ENCODE assay signal across 1 cellular context in the genomic region with DNA sequence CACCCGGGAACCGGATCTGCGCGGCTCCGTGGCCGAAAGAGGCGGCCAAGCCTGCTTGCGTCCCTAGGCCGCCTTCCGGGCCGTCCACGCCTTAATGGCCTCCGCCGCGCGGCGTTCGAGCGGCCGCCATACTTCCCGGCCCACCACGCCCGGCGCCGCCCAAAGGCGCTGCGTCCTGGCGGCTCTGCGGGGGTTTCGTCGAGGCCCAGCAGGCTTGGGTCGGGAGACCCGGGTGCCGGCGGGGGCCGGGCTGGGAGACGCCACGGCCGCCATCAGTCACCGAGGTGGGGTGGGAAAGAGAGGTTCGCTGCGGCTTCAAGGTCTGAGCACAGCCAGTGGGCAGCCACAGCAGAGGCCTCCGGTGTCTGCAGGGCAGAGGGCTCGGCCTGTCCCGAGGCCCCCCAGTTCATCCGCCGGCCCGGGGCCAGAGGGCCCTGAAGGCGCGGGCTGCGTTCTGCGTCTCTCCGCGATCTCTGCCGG.
TF ChIP-seq lines count a peak whose summit lies in the region.

No MANE protein-coding gene starts in this region.

TF ChIP-seq in GM23338, 12 proteins besides CTCF, POLR2A, EP300 and RAD21 (continued from another document):
- TF ChIP-seq, protein P1, sequence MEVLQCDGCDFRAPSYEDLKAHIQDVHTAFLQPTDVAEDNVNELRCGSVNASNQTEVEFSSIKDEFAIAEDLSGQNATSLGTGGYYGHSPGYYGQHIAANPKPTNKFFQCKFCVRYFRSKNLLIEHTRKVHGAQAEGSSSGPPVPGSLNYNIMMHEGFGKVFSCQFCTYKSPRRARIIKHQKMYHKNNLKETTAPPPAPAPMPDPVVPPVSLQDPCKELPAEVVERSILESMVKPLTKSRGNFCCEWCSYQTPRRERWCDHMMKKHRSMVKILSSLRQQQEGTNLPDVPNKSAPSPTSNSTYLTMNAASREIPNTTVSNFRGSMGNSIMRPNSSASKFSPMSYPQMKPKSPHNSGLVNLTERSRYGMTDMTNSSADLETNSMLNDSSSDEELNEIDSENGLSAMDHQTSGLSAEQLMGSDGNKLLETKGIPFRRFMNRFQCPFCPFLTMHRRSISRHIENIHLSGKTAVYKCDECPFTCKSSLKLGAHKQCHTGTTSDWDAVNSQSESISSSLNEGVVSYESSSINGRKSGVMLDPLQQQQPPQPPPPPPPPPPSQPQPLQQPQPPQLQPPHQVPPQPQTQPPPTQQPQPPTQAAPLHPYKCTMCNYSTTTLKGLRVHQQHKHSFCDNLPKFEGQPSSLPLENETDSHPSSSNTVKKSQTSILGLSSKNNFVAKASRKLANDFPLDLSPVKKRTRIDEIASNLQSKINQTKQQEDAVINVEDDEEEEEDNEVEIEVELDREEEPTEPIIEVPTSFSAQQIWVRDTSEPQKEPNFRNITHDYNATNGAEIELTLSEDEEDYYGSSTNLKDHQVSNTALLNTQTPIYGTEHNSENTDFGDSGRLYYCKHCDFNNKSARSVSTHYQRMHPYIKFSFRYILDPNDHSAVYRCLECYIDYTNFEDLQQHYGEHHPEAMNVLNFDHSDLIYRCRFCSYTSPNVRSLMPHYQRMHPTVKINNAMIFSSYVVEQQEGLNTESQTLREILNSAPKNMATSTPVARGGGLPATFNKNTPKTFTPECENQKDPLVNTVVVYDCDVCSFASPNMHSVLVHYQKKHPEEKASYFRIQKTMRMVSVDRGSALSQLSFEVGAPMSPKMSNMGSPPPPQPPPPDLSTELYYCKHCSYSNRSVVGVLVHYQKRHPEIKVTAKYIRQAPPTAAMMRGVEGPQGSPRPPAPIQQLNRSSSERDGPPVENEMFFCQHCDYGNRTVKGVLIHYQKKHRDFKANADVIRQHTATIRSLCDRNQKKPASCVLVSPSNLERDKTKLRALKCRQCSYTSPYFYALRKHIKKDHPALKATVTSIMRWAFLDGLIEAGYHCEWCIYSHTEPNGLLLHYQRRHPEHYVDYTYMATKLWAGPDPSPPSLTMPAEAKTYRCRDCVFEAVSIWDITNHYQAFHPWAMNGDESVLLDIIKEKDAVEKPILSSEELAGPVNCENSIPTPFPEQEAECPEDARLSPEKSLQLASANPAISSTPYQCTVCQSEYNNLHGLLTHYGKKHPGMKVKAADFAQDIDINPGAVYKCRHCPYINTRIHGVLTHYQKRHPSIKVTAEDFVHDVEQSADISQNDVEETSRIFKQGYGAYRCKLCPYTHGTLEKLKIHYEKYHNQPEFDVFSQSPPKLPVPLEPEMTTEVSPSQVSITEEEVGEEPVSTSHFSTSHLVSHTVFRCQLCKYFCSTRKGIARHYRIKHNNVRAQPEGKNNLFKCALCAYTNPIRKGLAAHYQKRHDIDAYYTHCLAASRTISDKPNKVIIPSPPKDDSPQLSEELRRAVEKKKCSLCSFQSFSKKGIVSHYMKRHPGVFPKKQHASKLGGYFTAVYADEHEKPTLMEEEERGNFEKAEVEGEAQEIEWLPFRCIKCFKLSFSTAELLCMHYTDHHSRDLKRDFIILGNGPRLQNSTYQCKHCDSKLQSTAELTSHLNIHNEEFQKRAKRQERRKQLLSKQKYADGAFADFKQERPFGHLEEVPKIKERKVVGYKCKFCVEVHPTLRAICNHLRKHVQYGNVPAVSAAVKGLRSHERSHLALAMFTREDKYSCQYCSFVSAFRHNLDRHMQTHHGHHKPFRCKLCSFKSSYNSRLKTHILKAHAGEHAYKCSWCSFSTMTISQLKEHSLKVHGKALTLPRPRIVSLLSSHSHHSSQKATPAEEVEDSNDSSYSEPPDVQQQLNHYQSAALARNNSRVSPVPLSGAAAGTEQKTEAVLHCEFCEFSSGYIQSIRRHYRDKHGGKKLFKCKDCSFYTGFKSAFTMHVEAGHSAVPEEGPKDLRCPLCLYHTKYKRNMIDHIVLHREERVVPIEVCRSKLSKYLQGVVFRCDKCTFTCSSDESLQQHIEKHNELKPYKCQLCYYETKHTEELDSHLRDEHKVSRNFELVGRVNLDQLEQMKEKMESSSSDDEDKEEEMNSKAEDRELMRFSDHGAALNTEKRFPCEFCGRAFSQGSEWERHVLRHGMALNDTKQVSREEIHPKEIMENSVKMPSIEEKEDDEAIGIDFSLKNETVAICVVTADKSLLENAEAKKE (CRISPR knock-in tag; IDR thresholded peaks at IDR 0.05): no peak
- TF ChIP-seq EZH2 (IDR thresholded peaks at IDR 0.05; ENCODE audit: low read depth, unreplicated experiment): no peak
